19 cellular contexts compared by ENCODE assay signal in the genomic region with DNA sequence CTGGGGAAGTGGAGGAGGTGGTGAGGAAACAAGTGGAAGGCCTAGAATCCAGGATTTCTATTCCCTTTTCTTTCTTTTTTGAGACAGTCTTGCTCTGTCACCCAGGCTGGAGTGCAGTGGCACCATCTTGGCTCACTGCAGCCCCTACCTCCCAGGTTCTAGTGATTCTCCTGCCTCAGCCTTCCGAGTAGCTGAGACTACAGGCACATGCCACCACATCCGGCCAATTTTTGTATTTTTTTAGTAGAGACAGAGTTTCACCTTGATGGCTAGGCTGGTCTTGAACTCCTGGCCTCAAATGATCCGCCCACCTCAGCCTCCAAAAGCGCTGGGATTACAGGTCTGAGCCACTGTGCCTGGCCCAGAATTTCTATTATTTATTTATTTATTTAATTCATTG. TPM values are rescaled to one million over a fixed set of nuclear protein-coding genes. Genes with fewer than 3 reads are reported as not detected.
"Had no signal": no experiment of that assay in that cellular context is flagged by ENCODE, and none has a peak within 500 bp of the region (broad histone marks: within the 10 kb centered on the region; RNA-seq: fewer than 3 reads in every experiment).

No MANE protein-coding gene starts in this region.

RNA-seq across cellular contexts. Expression of gene FBXO40, which starts 0.6 kb away (rescaled TPM):
- total RNA-seq: activated B cell treated with CpG ODN at 0.5 μM for 24 hours; activated CD4-positive, alpha-beta T cell treated with anti-CD3 and anti-CD28 coated beads for 36 hours; activated naive CD4-positive, alpha-beta T cell treated with anti-CD3 and anti-CD28 coated beads, Interleukin-2, amount 50 U/mL, for 72 hours; activated T-helper 17 cell treated with anti-CD3 and anti-CD28 coated beads, Interleukin-2, amount 50 U/mL, for 72 hours; ascending aorta; dermis microvascular lymphatic vessel endothelial cell; esophagus muscularis mucosa; frontal cortex; mammary epithelial cell; mesothelial cell of epicardium; naive thymus-derived CD8-positive, alpha-beta T cell; osteoblast; progenitor cell of endocrine pancreas; thyroid gland had no signal
- polyA plus RNA-seq: mammary epithelial cell had no signal

RNA-seq across cellular contexts. Expression of gene ARGFX, which starts 26.1 kb away (rescaled TPM):
- total RNA-seq: activated B cell treated with CpG ODN at 0.5 μM for 24 hours; activated CD4-positive, alpha-beta T cell treated with anti-CD3 and anti-CD28 coated beads for 36 hours; activated naive CD4-positive, alpha-beta T cell treated with anti-CD3 and anti-CD28 coated beads, Interleukin-2, amount 50 U/mL, for 72 hours; activated T-helper 17 cell treated with anti-CD3 and anti-CD28 coated beads, Interleukin-2, amount 50 U/mL, for 72 hours; ascending aorta; dermis microvascular lymphatic vessel endothelial cell; esophagus muscularis mucosa; frontal cortex; left lung; mammary epithelial cell; mesothelial cell of epicardium; naive thymus-derived CD8-positive, alpha-beta T cell; osteoblast; progenitor cell of endocrine pancreas; subcutaneous adipose tissue; thyroid gland; ureter had no signal
- polyA plus RNA-seq: adipose tissue; immature natural killer cell; mammary epithelial cell; naive thymus-derived CD8-positive, alpha-beta T cell had no signal

RNA-seq across cellular contexts. Expression of gene POLQ, which starts 48.0 kb away (rescaled TPM):
- total RNA-seq: ascending aorta had no signal
